Comparison of ENCODE assay signal across 1 cellular context in genomic region chr5:651296-652022, GRCh38.
TF ChIP-seq lines count a peak whose summit lies in the region.

No MANE protein-coding gene starts in this region.

TF ChIP-seq in SK-N-SH, 30 proteins besides CTCF, POLR2A, EP300 and RAD21 (continued from another document):
- TF ChIP-seq USF2 (IDR thresholded peaks at IDR 0.05; ENCODE audit: borderline replicate concordance, low read depth, low read length): no peak
- no peak for TF ChIP-seq SIN3A (IDR thresholded peaks at IDR 0.05; ENCODE audit: borderline replicate concordance, low read depth, low read length)
- TF ChIP-seq SMC3 (IDR thresholded peaks at IDR 0.05; ENCODE audit: low read depth, low read length): no peak
- no peak for TF ChIP-seq GABPA (IDR thresholded peaks at IDR 0.05; ENCODE audit: low read depth)
- no peak for TF ChIP-seq CHD2 (IDR thresholded peaks at IDR 0.05; ENCODE audit: low read length, partially characterized antibody)
- no peak for TF ChIP-seq JUND (IDR thresholded peaks at IDR 0.05)
- no peak for TF ChIP-seq IRF3 (IDR thresholded peaks at IDR 0.05; ENCODE audit: low read depth, low read length)
